Comparison of ENCODE assay signal across 8 cellular contexts in the genomic region with DNA sequence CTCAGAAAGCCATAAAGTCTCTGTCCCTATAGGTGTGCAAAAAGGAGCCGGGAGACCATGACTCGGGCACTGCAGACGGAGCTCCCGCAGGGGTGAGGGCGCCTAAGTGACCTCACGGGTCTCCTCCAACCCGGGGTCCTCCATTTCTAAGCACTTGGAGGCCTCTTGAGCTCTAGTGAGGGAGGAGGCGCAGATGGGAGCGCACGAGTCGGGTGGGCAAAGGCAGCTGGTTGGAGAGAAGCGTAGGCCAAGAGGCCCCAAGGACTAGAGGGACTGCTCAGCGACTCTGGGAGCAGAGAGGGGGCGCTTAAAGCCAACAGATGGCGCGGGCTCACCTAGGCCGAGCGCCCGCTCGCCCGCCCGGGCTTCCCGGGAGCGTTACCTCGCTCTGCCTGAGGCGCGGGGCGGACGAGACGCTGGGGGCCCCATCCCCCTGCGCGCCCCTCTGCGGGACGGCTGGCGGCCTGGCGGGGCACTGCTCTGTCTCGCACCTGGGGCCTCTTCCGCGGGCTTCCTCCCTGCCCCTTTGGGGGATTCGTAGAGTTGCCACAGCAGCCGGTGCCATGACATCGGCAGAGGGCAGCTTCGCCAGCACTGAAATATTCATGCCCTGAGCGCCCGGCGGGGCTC. TPM values are rescaled to one million over a fixed set of nuclear protein-coding genes. Genes with fewer than 3 reads are reported as not detected.
A peak's percentile ranks its signal among the peaks of the same experiment; 100 is the strongest.
DNase-seq lines count a peak whose midpoint lies in the region; ATAC-seq and TF ChIP-seq lines count a peak whose summit lies in the region.

No MANE protein-coding gene starts in this region.

- ATAC-seq in activated CD8-positive, alpha-beta memory T cell treated with anti-CD3 and anti-CD28 coated beads, Interleukin-2, amount 10 ng/mL, durations not matched to agents 7 days and 5 days, result peak; percentile 68
- ATAC-seq in HG03460 (IDR thresholded peaks at IDR 0.05; ENCODE audit: unreplicated experiment) (no peak), HG03378 (IDR thresholded peaks at IDR 0.05; ENCODE audit: unreplicated experiment) (no peak), GM18907 (IDR thresholded peaks at IDR 0.05; ENCODE audit: unreplicated experiment) (no peak)

- H3K4me1 ChIP-seq in neural progenitor cell, result peaks cover 11% of the 10 kb centered on the region

- H3K36me3 ChIP-seq in neural progenitor cell, result no peaks in the 10 kb centered on the region

- no peak overlapping the region for H3K4me3 Mint-ChIP-seq in activated CD8-positive, alpha-beta memory T cell treated with anti-CD3 and anti-CD28 coated beads, Interleukin-2, amount 10 ng/mL, durations not matched to agents 7 days and 5 days
- H3K4me3 Mint-ChIP-seq in neural progenitor cell, result peak overlapping the region; percentile 80

- H3K9ac ChIP-seq in neural progenitor cell, result no peak overlapping the region

- peaks cover 8% of the 10 kb centered on the region for H3F3A ChIP-seq in neural progenitor cell (ENCODE audit: low read depth)

- peaks cover 58% of the 10 kb centered on the region for H3K27me3 Mint-ChIP-seq in activated CD8-positive, alpha-beta memory T cell treated with anti-CD3 and anti-CD28 coated beads, Interleukin-2, amount 10 ng/mL, durations not matched to agents 7 days and 5 days
- H3K27me3 Mint-ChIP-seq in neural progenitor cell (ENCODE audit: insufficient read depth, low read depth), result peaks cover 42% of the 10 kb centered on the region

- H3K4me2 ChIP-seq in neural progenitor cell, result peak overlapping the region; percentile 84

- H3K4me1 Mint-ChIP-seq in activated CD8-positive, alpha-beta memory T cell treated with anti-CD3 and anti-CD28 coated beads, Interleukin-2, amount 10 ng/mL, durations not matched to agents 7 days and 5 days, result no peaks in the 10 kb centered on the region
- peaks cover 18% of the 10 kb centered on the region for H3K4me1 Mint-ChIP-seq in neural progenitor cell

- H3K27ac ChIP-seq in neural progenitor cell, result no peak overlapping the region

- peaks cover 81% of the 10 kb centered on the region for H3K27me3 ChIP-seq in neural progenitor cell

- peak overlapping the region; percentile 94 for H2AFZ ChIP-seq in neural progenitor cell (replicated peaks)

- TF ChIP-seq CTCF in fibroblast of the aortic adventitia (IDR thresholded peaks at IDR 0.05; ENCODE audit: insufficient read depth, low read length) (peak; percentile 13), neural progenitor cell (IDR thresholded peaks at IDR 0.05) (peak; percentile 68)

- DNase-seq in DMS79 (lab: John Stamatoyannopoulos, UW) (peak; percentile 58), NCI-H1092 treated with DMSO at 0.1 percent for 48 hours (lab: John Stamatoyannopoulos, UW) (peak; percentile 71), fibroblast of the aortic adventitia (ENCODE audit: low read depth) (no peak), neural progenitor cell (ENCODE audit: low spot score) (peak; percentile 93)
- peak; percentile 43 for DNase-seq in activated CD8-positive, alpha-beta memory T cell treated with anti-CD3 and anti-CD28 coated beads, Interleukin-2, amount 10 ng/mL, durations not matched to agents 7 days and 5 days

- H3K79me2 ChIP-seq in neural progenitor cell (ENCODE audit: low read depth), result no peaks in the 10 kb centered on the region

- peaks cover 20% of the 10 kb centered on the region for H4K20me1 ChIP-seq in neural progenitor cell (ENCODE audit: low read depth)

- no peaks in the 10 kb centered on the region for H3K36me3 Mint-ChIP-seq in activated CD8-positive, alpha-beta memory T cell treated with anti-CD3 and anti-CD28 coated beads, Interleukin-2, amount 10 ng/mL, durations not matched to agents 7 days and 5 days
- H3K36me3 Mint-ChIP-seq in neural progenitor cell, result peaks cover 2% of the 10 kb centered on the region

- H3K27ac Mint-ChIP-seq in activated CD8-positive, alpha-beta memory T cell treated with anti-CD3 and anti-CD28 coated beads, Interleukin-2, amount 10 ng/mL, durations not matched to agents 7 days and 5 days, result no peak overlapping the region
- H3K27ac Mint-ChIP-seq in neural progenitor cell, result no peak overlapping the region

- no peak overlapping the region for H3K4me3 ChIP-seq in fibroblast of the aortic adventitia (ENCODE audit: low read depth, low read length)
- H3K4me3 ChIP-seq in neural progenitor cell, result peak overlapping the region; percentile 66

- CTCF ChIA-PET in activated CD8-positive, alpha-beta memory T cell treated with anti-CD3 and anti-CD28 coated beads, Interleukin-2, amount 10 ng/mL, durations not matched to agents 7 days and 5 days (lab: Charles Lee), result interaction anchor here (0.8 to 3.2 kb wide), 11 partner anchors 11 to 500 kb away, joined by 3 to 25 read pairs (median 5); a partner anchor contains a TSS

- no peaks in the 10 kb centered on the region for H3K9me3 Mint-ChIP-seq in activated CD8-positive, alpha-beta memory T cell treated with anti-CD3 and anti-CD28 coated beads, Interleukin-2, amount 10 ng/mL, durations not matched to agents 7 days and 5 days (ENCODE audit: low read depth)
- H3K9me3 Mint-ChIP-seq in neural progenitor cell, result no peaks in the 10 kb centered on the region

- H3K9me3 ChIP-seq in neural progenitor cell (ENCODE audit: low read depth), result no peaks in the 10 kb centered on the region

RNA-seq across cellular contexts. Expression of a gene that starts 0.5 kb away (rescaled TPM):
- total RNA-seq in activated CD8-positive, alpha-beta memory T cell treated with anti-CD3 and anti-CD28 coated beads, Interleukin-2, amount 10 ng/mL, durations not matched to agents 7 days and 5 days, result under 1 TPM; 0.16 to 0.61 TPM
- total RNA-seq in fibroblast of the aortic adventitia (ENCODE audit: low replicate concordance), result 0.25 and 0.27 TPM in 2 replicates
- total RNA-seq in neural progenitor cell (ENCODE audit: low replicate concordance), result 5.9 and 10.3 TPM in 2 replicates
